ENCODE assay signal across 8 cellular contexts in genomic region chr14:32075636-32076277, GRCh38. TPM values are rescaled to one million over a fixed set of nuclear protein-coding genes. Genes with fewer than 3 reads are reported as not detected.
DNase-seq lines count a peak whose midpoint lies in the region; ATAC-seq and TF ChIP-seq lines count a peak whose summit lies in the region.

No MANE protein-coding gene starts in this region.

- TF ChIP-seq CTCF in dorsolateral prefrontal cortex (IDR thresholded peaks at IDR 0.05 in 54 of 56, conservative IDR thresholded peaks at IDR 0.05 in 2 of 56; ENCODE audit: low read depth in 1 of 56, partially characterized antibody in 56 of 56) (no peak), right lobe of liver (IDR thresholded peaks at IDR 0.05) (no peak), suprapubic skin (IDR thresholded peaks at IDR 0.05) (no peak)

- no peak for TF ChIP-seq POLR2A in right lobe of liver (IDR thresholded peaks at IDR 0.05)
- TF ChIP-seq POLR2A in suprapubic skin (IDR thresholded peaks at IDR 0.05), result no peak

- intact Hi-C loops in dorsolateral prefrontal cortex (cut with DNase I), result loop anchor here (2.0 to 10.0 kb wide), 14 partner anchors 125 to 621 kb away; partner anchors contain the start of genes DTD2 (in 2 of the 2), RNU6-7 (in 1 of the 2) and RNU6-8 (in 1 of the 2)
- intact Hi-C loops in right lobe of liver (cut with DNase I), result loop anchor here in 1 of 2 donors (10.0 kb wide), 1 partner anchor 169 kb away; no protein-coding TSS in a partner anchor

- H3K4me3 ChIP-seq in dorsolateral prefrontal cortex (peak overlapping the region; percentile 70 to 99 (median 89)), right lobe of liver (peak overlapping the region; percentile 57 to 73 (median 65)), suprapubic skin (peak overlapping the region; percentile 98)

- H3K27ac ChIP-seq in dorsolateral prefrontal cortex, result peak overlapping the region; percentile 90 to 100 (median 98)
- H3K27ac ChIP-seq in right lobe of liver, result peak overlapping the region; percentile 91 to 95 (median 94)
- H3K27ac ChIP-seq in suprapubic skin, result peak overlapping the region; percentile 99

- H3K4me1 ChIP-seq in right lobe of liver, result peaks cover 0 to 24% (median 5%) of the 10 kb centered on the region in 4 donors
- peaks cover 26% of the 10 kb centered on the region for H3K4me1 ChIP-seq in suprapubic skin

- peak; percentile 37 to 77 for DNase-seq in NCI-H446 (lab: John Stamatoyannopoulos, UW)
- no peak for DNase-seq in NCI-H446 treated with DMSO at 0.1 percent for 48 hours (lab: John Stamatoyannopoulos, UW)
- peak; percentile 40 for DNase-seq in RKO (ENCODE audit: low spot score)
- DNase-seq in dorsolateral prefrontal cortex, result peak in 8 of 10 donors; percentile 13 to 69 (median 58)
- DNase-seq in right lobe of liver, result peak; percentile 58 to 73 (median 66)
- DNase-seq in suprapubic skin (ENCODE audit: low spot score in 2 of 2), result peak in 1 of 2 donors; percentile 83
- DNase-seq in HT-29 (ENCODE audit: low spot score), result no peak

- H3K9me3 ChIP-seq in right lobe of liver (no peaks in the 10 kb centered on the region), suprapubic skin (no peaks in the 10 kb centered on the region)

- no peak for TF ChIP-seq EP300 in suprapubic skin (IDR thresholded peaks at IDR 0.05)

- ATAC-seq in HG02642 (IDR thresholded peaks at IDR 0.05; ENCODE audit: poor library complexity, unreplicated experiment) (peak; percentile 26), right lobe of liver (peak; percentile 27 to 50 (median 32))

- 3% methylated on average over 9 of the region's 23 CpGs for WGBS in right lobe of liver (ENCODE audit: insufficient coverage, low coverage, low lambda C conversion rate, missing lambda C conversion rate)
- 0% methylated on average over 16 of the region's 23 CpGs for WGBS in suprapubic skin

- H3K36me3 ChIP-seq in right lobe of liver, result no peaks in the 10 kb centered on the region
- no peaks in the 10 kb centered on the region for H3K36me3 ChIP-seq in suprapubic skin

- no peaks in the 10 kb centered on the region for H3K27me3 ChIP-seq in dorsolateral prefrontal cortex
- H3K27me3 ChIP-seq in right lobe of liver, result no peaks in the 10 kb centered on the region
- no peaks in the 10 kb centered on the region for H3K27me3 ChIP-seq in suprapubic skin

RNA-seq across cellular contexts. Expression of gene ARHGAP5, which starts 1.3 kb away (rescaled TPM):
- total RNA-seq in dorsolateral prefrontal cortex (100 to 1,000 TPM; 171 to 378 (median 237) TPM), right lobe of liver (10 to 100 TPM; 32.0 to 60.5 (median 50.1) TPM), suprapubic skin (100 to 1,000 TPM in 3 of 4 donors, 10 to 100 TPM in 1; 92.5 to 125 (median 109) TPM)
- 30.3 and 31.0 TPM in 2 replicates for total RNA-seq in HT-29 (2014; rRNA removed; shearing (Covaris generic))

Comparison
In these comparisons a context has a peak if more than half of its experiments do, and no peak if none do; other contexts are left out.
1. DNase-seq: peak in NCI-H446 (2 of 2), RKO (single experiment), dorsolateral prefrontal cortex (8 of 10) and right lobe of liver (3 of 3); none in NCI-H446 treated with DMSO at 0.1 percent for 48 hours (single experiment) and HT-29 (single experiment).
2. Peak in every context shown above with its lines, with median percentiles within 50 percentile points of each other: H3K27ac ChIP-seq and H3K4me3 ChIP-seq.